In the genomic region with DNA sequence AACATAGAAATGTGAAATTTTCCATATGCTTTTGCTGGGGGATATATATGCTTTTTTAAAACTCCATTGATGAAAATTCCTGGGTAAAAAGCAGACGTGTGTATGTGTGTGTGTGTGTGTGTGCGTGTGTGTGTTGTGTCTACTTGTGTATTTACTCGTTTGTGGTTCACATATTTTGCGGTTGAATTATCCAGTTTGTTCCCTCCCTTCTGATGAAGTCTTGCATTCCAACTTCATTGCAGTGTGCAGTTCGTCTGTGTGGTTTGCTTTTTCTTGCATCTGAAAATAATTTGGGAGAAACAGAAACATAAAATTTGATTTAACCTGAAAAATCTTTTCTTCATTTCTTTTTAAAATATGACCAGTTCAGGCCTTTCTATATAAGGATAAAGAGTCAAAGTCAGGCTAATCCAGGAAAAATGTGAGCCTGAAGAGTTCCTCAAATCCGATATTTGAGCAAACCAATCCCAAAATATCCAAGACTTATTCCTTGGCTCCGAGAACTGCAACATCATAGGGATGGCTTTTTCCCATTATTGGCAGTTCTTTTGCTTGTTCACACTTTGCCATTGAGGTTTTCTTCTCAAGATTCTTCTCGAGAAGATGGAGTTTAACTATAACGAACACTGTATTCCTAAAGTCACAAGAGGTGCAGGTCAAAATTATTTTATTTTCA, we compare ENCODE assay signal across 19 cellular contexts.
DNase-seq lines count a peak whose midpoint lies in the region; ATAC-seq, FAIRE-seq and TF ChIP-seq lines count a peak whose summit lies in the region.
"Had no signal": no experiment of that assay in that cellular context is flagged by ENCODE, and none has a peak within 500 bp of the region (broad histone marks: within the 10 kb centered on the region; RNA-seq: fewer than 3 reads in every experiment).

No MANE protein-coding gene starts in this region.

- no peak overlapping the region for H3K9ac ChIP-seq in PC-3 (ENCODE audit: low read length)

- ATAC-seq in PC-3 (no peak), sciatic nerve (peak; percentile 72), HG03565 (IDR thresholded peaks at IDR 0.05; ENCODE audit: unreplicated experiment) (no peak)
- ATAC-seq in CD4-positive, alpha-beta T cell (ENCODE audit: poor library complexity): no peak
- ATAC-seq: esophagus mucosa had no signal

- no peaks in the 10 kb centered on the region for H3F3A ChIP-seq in PC-3 (ENCODE audit: low read length, unreplicated experiment)

- CTCF ChIA-PET in PC-3 (lab: Charles Lee): no interaction called here
- CTCF ChIA-PET in CD4-positive, alpha-beta T cell (lab: Charles Lee): no interaction called here

- H3K27me3 Mint-ChIP-seq in CD4-positive, alpha-beta T cell: no peaks in the 10 kb centered on the region
- H3K27me3 Mint-ChIP-seq: type B pancreatic cell had no signal

- no TSS peak for BruUV-seq in PC-3 (replicated peaks; lab: Mats Ljungman, UMichigan)

- H3K27ac ChIP-seq in PC-3 (ENCODE audit: low read length): no peak overlapping the region
- H3K27ac ChIP-seq in CD4-positive, alpha-beta T cell (ENCODE audit: low read depth, low read length): no peak overlapping the region
- H3K27ac ChIP-seq: C4-2B had no signal

- no peaks in the 10 kb centered on the region for H4K20me1 ChIP-seq in PC-3 (ENCODE audit: low read length)

- H3K4me2 ChIP-seq in PC-3 (ENCODE audit: low read length): no peak overlapping the region

- H3K9me2 ChIP-seq in PC-3 (replicated peaks; ENCODE audit: low read length): no peaks in the 10 kb centered on the region

- no peak overlapping the region for H2AFZ ChIP-seq in PC-3 (ENCODE audit: low read length)

- no peaks in the 10 kb centered on the region for H3K4me1 Mint-ChIP-seq in CD4-positive, alpha-beta T cell (ENCODE audit: low read depth)

- no peaks in the 10 kb centered on the region for H3K9me3 ChIP-seq in PC-3 (ENCODE audit: low read length)
- H3K9me3 ChIP-seq in CD4-positive, alpha-beta T cell (ENCODE audit: control insufficient read depth, low read length): no peaks in the 10 kb centered on the region

- no peaks in the 10 kb centered on the region for H3K9me3 Mint-ChIP-seq in CD4-positive, alpha-beta T cell
- H3K9me3 Mint-ChIP-seq: type B pancreatic cell had no signal

- no peaks in the 10 kb centered on the region for H3K27me3 ChIP-seq in PC-3 (ENCODE audit: low read length)
- H3K27me3 ChIP-seq in CD4-positive, alpha-beta T cell (ENCODE audit: control insufficient read depth, insufficient read depth, low read length): no peaks in the 10 kb centered on the region

- H3K79me2 ChIP-seq in PC-3 (ENCODE audit: low read length): no peaks in the 10 kb centered on the region

- POLR2A ChIA-PET in PC-3 (lab: Charles Lee; ENCODE audit: unreplicated experiment): no interaction called here
- POLR2A ChIA-PET in CD4-positive, alpha-beta T cell (lab: Charles Lee): no interaction called here

- H3K4me3 Mint-ChIP-seq in CD4-positive, alpha-beta T cell: no peak overlapping the region
- H3K4me3 Mint-ChIP-seq: type B pancreatic cell had no signal

- H3K4me1 ChIP-seq in PC-3 (ENCODE audit: insufficient read depth, low read length): no peaks in the 10 kb centered on the region

- H3K36me3 ChIP-seq in PC-3 (ENCODE audit: low read depth, low read length): no peaks in the 10 kb centered on the region

- no peak overlapping the region for H3K27ac Mint-ChIP-seq in CD4-positive, alpha-beta T cell
- H3K27ac Mint-ChIP-seq: type B pancreatic cell had no signal

- peak; percentile 90 for FAIRE-seq in endometrium (lab: Jason Lieb, UNC)
- FAIRE-seq: colon, TTC549 had no signal

- no peaks in the 10 kb centered on the region for H3K36me3 Mint-ChIP-seq in CD4-positive, alpha-beta T cell (ENCODE audit: low read depth)
- H3K36me3 Mint-ChIP-seq: type B pancreatic cell had no signal

- intact Hi-C loops in PC-3 (cut with micrococcal nuclease) (no loop called here), sciatic nerve (cut with DNase I) (no loop called here)
- intact Hi-C loops in CD4-positive, alpha-beta T cell (cut with DNase I, micrococcal nuclease): no loop called here

- DNase-seq in AG20443 (ENCODE audit: low spot score): peak; percentile 70
- DNase-seq in PC-3: peak; percentile 25
- no peak for DNase-seq in sciatic nerve (ENCODE audit: low spot score)
- no peak for DNase-seq in effector CD8-positive, alpha-beta T cell (lab: John Stamatoyannopoulos, UW)
- no peak for DNase-seq in CD4-positive, alpha-beta T cell
- no peak for DNase-seq in activated CD4-positive, alpha-beta T cell treated with anti-CD3 and anti-CD28 coated beads, Interleukin-2, amount 50 U/mL, for 48 hours
- DNase-seq: activated naive CD4-positive, alpha-beta T cell treated with anti-CD3 and anti-CD28 coated beads, Interleukin-2, amount 50 U/mL, for 16 hours; H7; NCI-H2029 treated with DMSO at 0.1 percent for 48 hours; NCI-H82; SIG-M5; stimulated activated CD4-positive, alpha-beta T cell treated with anti-CD3 and anti-CD28 coated beads, Interleukin-1b, Interleukin-23, amount 100 ng/mL, for 48 hours had no signal

- no peak overlapping the region for H3K4me3 ChIP-seq in PC-3 (ENCODE audit: low read length)

- TF ChIP-seq CTCF in PC-3 (conservative IDR thresholded peaks at IDR 0.05; ENCODE audit: low read depth, low read length): no peak
- TF ChIP-seq CTCF in CD4-positive, alpha-beta T cell (IDR thresholded peaks at IDR 0.05): no peak

Comparison
In these comparisons a context has a peak if more than half of its experiments do, and no peak if none do; other contexts are left out.
1. DNase-seq: peak in AG20443 (single experiment) and PC-3 (single experiment); none in sciatic nerve (single experiment), effector CD8-positive, alpha-beta T cell (single experiment), CD4-positive, alpha-beta T cell (0 of 10) and activated CD4-positive, alpha-beta T cell treated with anti-CD3 and anti-CD28 coated beads, Interleukin-2, amount 50 U/mL, for 48 hours (0 of 2).